Comparison of ENCODE assay signal across 9 cellular contexts in the genomic region with DNA sequence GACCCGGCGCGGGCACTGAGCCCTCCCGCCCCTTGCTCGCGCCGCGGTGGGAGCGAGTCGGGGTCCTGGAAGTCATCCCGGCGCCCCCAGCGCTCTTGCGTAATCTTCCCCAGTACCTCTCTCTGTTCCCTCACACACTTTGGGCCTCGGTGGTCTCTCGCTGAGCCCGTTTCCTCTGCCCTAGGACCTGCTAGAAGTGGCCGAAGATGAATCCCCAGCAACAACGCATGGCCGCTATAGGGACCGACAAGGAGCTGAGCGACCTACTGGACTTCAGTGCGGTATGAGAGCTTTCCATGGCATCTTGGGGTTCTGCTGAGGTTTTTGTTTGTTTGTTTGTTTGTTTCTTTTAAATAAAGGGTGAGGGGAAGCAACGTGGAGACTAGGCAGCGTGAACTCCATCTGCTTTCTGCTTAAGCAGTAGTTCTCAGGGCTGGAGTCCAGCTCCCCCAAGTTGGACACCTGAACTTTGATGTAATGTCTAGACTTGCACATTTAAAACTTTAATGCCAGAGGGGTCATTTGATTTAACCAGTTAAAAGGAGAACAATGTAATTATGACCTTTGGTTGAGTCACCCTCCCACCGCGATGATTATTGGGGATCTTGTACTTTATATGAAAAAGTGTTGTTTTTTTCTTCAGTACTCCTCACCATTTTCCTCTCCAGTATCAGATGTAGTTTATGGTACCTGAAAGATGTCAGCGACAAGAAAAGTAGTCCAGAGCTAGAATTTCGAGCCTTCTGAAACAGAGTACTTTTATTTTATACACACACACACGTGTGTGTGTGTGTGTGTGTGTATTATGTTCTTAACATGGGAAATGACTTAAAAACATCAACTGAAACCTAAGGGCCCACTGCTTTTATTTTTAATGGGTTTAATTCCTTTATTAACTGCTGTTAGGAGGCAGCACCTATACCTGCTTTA. TPM values are rescaled to one million over a fixed set of nuclear protein-coding genes. Genes with fewer than 3 reads are reported as not detected.
A peak's percentile ranks its signal among the peaks of the same experiment; 100 is the strongest.
DNase-seq lines count a peak whose midpoint lies in the region; ATAC-seq, FAIRE-seq and TF ChIP-seq lines count a peak whose summit lies in the region.
"Had no signal": no experiment of that assay in that cellular context is flagged by ENCODE, and none has a peak within 500 bp of the region (broad histone marks: within the 10 kb centered on the region; RNA-seq: fewer than 3 reads in every experiment).

No MANE protein-coding gene starts in this region.

- no peak for TF ChIP-seq CTCF in HFFc6 (IDR thresholded peaks at IDR 0.05)
- TF ChIP-seq CTCF in glutamatergic neuron (IDR thresholded peaks at IDR 0.05; ENCODE audit: partially characterized antibody, unreplicated experiment) = no peak
- no peak for TF ChIP-seq CTCF in pancreas (IDR thresholded peaks at IDR 0.05)

- peak overlapping the region; percentile 79 to 97 (median 88) for H3K4me3 ChIP-seq in pancreas

- H3K9me3 ChIP-seq in pancreas = no peaks in the 10 kb centered on the region

- H3K27me3 Mint-ChIP-seq in HFFc6 (ENCODE audit: insufficient read depth) (no peaks in the 10 kb centered on the region), glutamatergic neuron (ENCODE audit: unreplicated experiment) (peaks cover 7% of the 10 kb centered on the region)

- peak overlapping the region; percentile 86 for H3K27ac Mint-ChIP-seq in HFFc6
- peak overlapping the region; percentile 90 for H3K27ac Mint-ChIP-seq in glutamatergic neuron (ENCODE audit: unreplicated experiment)

- peak in 3 of 4 donors; percentile 0 to 1 (median 0) for ATAC-seq in pancreas

- peaks cover 55% of the 10 kb centered on the region for H3K4me1 Mint-ChIP-seq in HFFc6 (ENCODE audit: low read depth)
- peaks cover 17% of the 10 kb centered on the region for H3K4me1 Mint-ChIP-seq in glutamatergic neuron (ENCODE audit: low read depth, unreplicated experiment)

- H3K9me3 Mint-ChIP-seq in HFFc6 (no peaks in the 10 kb centered on the region; the same call in 1 of the 2 replicates), glutamatergic neuron (ENCODE audit: unreplicated experiment) (peaks cover 10% of the 10 kb centered on the region)

- peaks cover 0 to 44% (median 33%) of the 10 kb centered on the region in 3 donors for H3K4me1 ChIP-seq in pancreas

- H3K27ac ChIP-seq in pancreas = peak overlapping the region; percentile 85 to 95 (median 90)

- DNase-seq in DMS 273 (lab: John Stamatoyannopoulos, UW; ENCODE audit: unreplicated experiment) = peak; percentile 70
- DNase-seq in DMS 273 treated with DMSO at 0.1 percent for 48 hours (lab: John Stamatoyannopoulos, UW) = no peak
- no peak for DNase-seq in HFFc6
- peak; percentile 40 to 77 for DNase-seq in NCI-H526 (lab: John Stamatoyannopoulos, UW)
- peak; percentile 16 for DNase-seq in activated naive CD4-positive, alpha-beta T cell treated with anti-CD3 and anti-CD28 coated beads, Interleukin-2, amount 50 U/mL, for 16 hours
- peak; percentile 56 for DNase-seq in glutamatergic neuron
- DNase-seq in pancreas = peak in 4 of 6 donors; percentile 12 to 71 (median 53)
- DNase-seq in NCI-H187 treated with DMSO at 0.1 percent for 48 hours (lab: John Stamatoyannopoulos, UW) = no peak

- no peaks in the 10 kb centered on the region for H3K27me3 ChIP-seq in pancreas

- H3K36me3 Mint-ChIP-seq in HFFc6 (ENCODE audit: low read depth) (peaks cover 50% of the 10 kb centered on the region), glutamatergic neuron (ENCODE audit: unreplicated experiment) (peaks cover 7% of the 10 kb centered on the region)

- WGBS in pancreas, 2 donors = 2 to 4% methylated on average over 24 to 30 of the region's 30 CpGs

- peaks cover 0 to 5% (median 0%) of the 10 kb centered on the region in 3 donors for H3K36me3 ChIP-seq in pancreas

- H3K4me3 Mint-ChIP-seq in HFFc6 = peak overlapping the region; percentile 96
- H3K4me3 Mint-ChIP-seq in glutamatergic neuron (ENCODE audit: unreplicated experiment) = peak overlapping the region; percentile 96

- no peak for FAIRE-seq in pancreas (lab: Jason Lieb, UNC)
- FAIRE-seq: A204.1 had no signal

- intact Hi-C loops in pancreas (cut with DNase I) = no loop called here

RNA-seq across cellular contexts. Expression of gene TCF12, which starts 1.5 kb away (rescaled TPM):
- total RNA-seq in HFFc6 (2021; fragmentation: NEBNext Ultra II Directional; extraction: Animal tissue kit (Norgen Biotek cat#: 25700)) = 100 to 1,000 TPM; 106 to 200 (median 149) TPM
- total RNA-seq in glutamatergic neuron (ENCODE audit: unreplicated experiment) = 140 TPM
- total RNA-seq in pancreas = 10 to 100 TPM; 26.9 to 67.4 (median 28.6) TPM
- 1 to 10 TPM; 7.7 to 9.0 TPM for polyA plus RNA-seq in pancreas

Comparison
In these comparisons a context has a peak if more than half of its experiments do, and no peak if none do; other contexts are left out.
1. DNase-seq: peak in DMS 273 (single experiment), NCI-H526 (2 of 2), activated naive CD4-positive, alpha-beta T cell treated with anti-CD3 and anti-CD28 coated beads, Interleukin-2, amount 50 U/mL, for 16 hours (single experiment), glutamatergic neuron (single experiment) and pancreas (4 of 6); none in DMS 273 treated with DMSO at 0.1 percent for 48 hours (single experiment), HFFc6 (single experiment) and NCI-H187 treated with DMSO at 0.1 percent for 48 hours (single experiment).